23 cellular contexts compared by ENCODE assay signal in genomic region chr7:16583834-16584233, GRCh38. TPM values are rescaled to one million over a fixed set of nuclear protein-coding genes. Genes with fewer than 3 reads are reported as not detected.
DNase-seq lines count a peak whose midpoint lies in the region; ATAC-seq and TF ChIP-seq lines count a peak whose summit lies in the region.
"Had no signal": no experiment of that assay in that cellular context is flagged by ENCODE, and none has a peak within 500 bp of the region (broad histone marks: within the 10 kb centered on the region; RNA-seq: fewer than 3 reads in every experiment).

No MANE protein-coding gene starts in this region.

- no peak overlapping the region for H3K9ac ChIP-seq in smooth muscle cell (ENCODE audit: low read depth)

- H3K9me3 Mint-ChIP-seq in natural killer cell treated with Interleukin-12 subunit alpha and Interleukin-12 subunit beta and Interleukin-15 and Interleukin-18, amount 100 ng/mL, for 72 hours: no peaks in the 10 kb centered on the region
- no peaks in the 10 kb centered on the region for H3K9me3 Mint-ChIP-seq in natural killer cell
- no peaks in the 10 kb centered on the region for H3K9me3 Mint-ChIP-seq in stimulated activated effector memory CD8-positive, alpha-beta T cell treated with anti-CD3 and anti-CD28 coated beads, Interleukin-12 subunit alpha, Interleukin-12 subunit beta, amount 100 ng/mL, for 72 hours
- H3K9me3 Mint-ChIP-seq: CD8-positive, alpha-beta memory T cell had no signal

- no peaks in the 10 kb centered on the region for H3K4me1 ChIP-seq in upper lobe of left lung
- H3K4me1 ChIP-seq in smooth muscle cell (ENCODE audit: low read depth): no peaks in the 10 kb centered on the region
- H3K4me1 ChIP-seq: BE2C had no signal

- H3K79me2 ChIP-seq in smooth muscle cell (ENCODE audit: low read depth): no peaks in the 10 kb centered on the region

- TF ChIP-seq EP300 in upper lobe of left lung (IDR thresholded peaks at IDR 0.05): no peak

- H3K36me3 ChIP-seq in upper lobe of left lung (no peaks in the 10 kb centered on the region), smooth muscle cell (ENCODE audit: low read depth) (no peaks in the 10 kb centered on the region)
- H3K36me3 ChIP-seq: BE2C, HAP-1 had no signal

- peak; percentile 22 to 55 for ATAC-seq in natural killer cell treated with Interleukin-12 subunit alpha and Interleukin-12 subunit beta and Interleukin-15 and Interleukin-18, amount 100 ng/mL, for 72 hours
- no peak for ATAC-seq in natural killer cell
- peak; percentile 30 for ATAC-seq in stimulated activated effector memory CD8-positive, alpha-beta T cell treated with anti-CD3 and anti-CD28 coated beads, Interleukin-12 subunit alpha, Interleukin-12 subunit beta, amount 100 ng/mL, for 72 hours
- peak; percentile 20 to 31 for ATAC-seq in upper lobe of left lung (ENCODE audit: low FRiP score in 2 of 2)
- ATAC-seq in HG03175 (IDR thresholded peaks at IDR 0.05; ENCODE audit: unreplicated experiment): no peak
- ATAC-seq: GM12878 had no signal

- no peak overlapping the region for H3K4me2 ChIP-seq in smooth muscle cell

- no peaks in the 10 kb centered on the region for H3F3A ChIP-seq in smooth muscle cell (ENCODE audit: low read depth)

- no peak overlapping the region for H3K4me3 Mint-ChIP-seq in natural killer cell treated with Interleukin-12 subunit alpha and Interleukin-12 subunit beta and Interleukin-15 and Interleukin-18, amount 100 ng/mL, for 72 hours
- H3K4me3 Mint-ChIP-seq in natural killer cell: no peak overlapping the region
- no peak overlapping the region for H3K4me3 Mint-ChIP-seq in stimulated activated effector memory CD8-positive, alpha-beta T cell treated with anti-CD3 and anti-CD28 coated beads, Interleukin-12 subunit alpha, Interleukin-12 subunit beta, amount 100 ng/mL, for 72 hours
- H3K4me3 Mint-ChIP-seq: CD4-positive, CD25-positive, alpha-beta regulatory T cell; CD8-positive, alpha-beta memory T cell had no signal

- H3K4me1 Mint-ChIP-seq in natural killer cell treated with Interleukin-12 subunit alpha and Interleukin-12 subunit beta and Interleukin-15 and Interleukin-18, amount 100 ng/mL, for 72 hours (ENCODE audit: low read depth in 2 of 2): no peaks in the 10 kb centered on the region
- no peaks in the 10 kb centered on the region for H3K4me1 Mint-ChIP-seq in natural killer cell
- H3K4me1 Mint-ChIP-seq in stimulated activated effector memory CD8-positive, alpha-beta T cell treated with anti-CD3 and anti-CD28 coated beads, Interleukin-12 subunit alpha, Interleukin-12 subunit beta, amount 100 ng/mL, for 72 hours: no peaks in the 10 kb centered on the region
- H3K4me1 Mint-ChIP-seq: CD4-positive, CD25-positive, alpha-beta regulatory T cell; CD8-positive, alpha-beta memory T cell had no signal

- DNase-seq in natural killer cell treated with Interleukin-12 subunit alpha and Interleukin-12 subunit beta and Interleukin-15 and Interleukin-18, amount 100 ng/mL, for 72 hours (ENCODE audit: low spot score): no peak
- DNase-seq in natural killer cell (no peak), upper lobe of left lung (peak in 1 of 2 donors; percentile 50), smooth muscle cell (lab: John Stamatoyannopoulos, UW; ENCODE audit: unreplicated experiment) (no peak), NCI-H2107 (lab: John Stamatoyannopoulos, UW) (no peak)
- DNase-seq in stimulated activated effector memory CD8-positive, alpha-beta T cell treated with anti-CD3 and anti-CD28 coated beads, Interleukin-12 subunit alpha, Interleukin-12 subunit beta, amount 100 ng/mL, for 72 hours (ENCODE audit: low spot score in 2 of 2): no peak
- DNase-seq: ACHN; BE2C; C1 segment of cervical spinal cord; CD4-positive, CD25-positive, alpha-beta regulatory T cell; CD8-positive, alpha-beta memory T cell; COR-L47; DMS 273 treated with DMSO at 0.1 percent for 48 hours; DMS53; DND-41; EL had no signal

- intact Hi-C loops in natural killer cell (cut with micrococcal nuclease): no loop called here

- H3K27ac ChIP-seq in upper lobe of left lung (no peak overlapping the region), smooth muscle cell (ENCODE audit: low read depth) (no peak overlapping the region)

- H2AFZ ChIP-seq in smooth muscle cell (ENCODE audit: low read depth): no peak overlapping the region

- TF ChIP-seq CTCF in natural killer cell (IDR thresholded peaks at IDR 0.05): no peak
- TF ChIP-seq CTCF in upper lobe of left lung (IDR thresholded peaks at IDR 0.05): no peak
- no peak for TF ChIP-seq CTCF in smooth muscle cell (IDR thresholded peaks at IDR 0.05; ENCODE audit: borderline replicate concordance, insufficient read depth, poor library complexity, severe bottlenecking)

- H3K9me3 ChIP-seq in upper lobe of left lung (no peaks in the 10 kb centered on the region), smooth muscle cell (replicated peaks; ENCODE audit: low read depth) (no peaks in the 10 kb centered on the region)
- H3K9me3 ChIP-seq: BE2C, HAP-1 had no signal

- no peaks in the 10 kb centered on the region for H3K36me3 Mint-ChIP-seq in natural killer cell treated with Interleukin-12 subunit alpha and Interleukin-12 subunit beta and Interleukin-15 and Interleukin-18, amount 100 ng/mL, for 72 hours
- H3K36me3 Mint-ChIP-seq in natural killer cell: no peaks in the 10 kb centered on the region
- H3K36me3 Mint-ChIP-seq in stimulated activated effector memory CD8-positive, alpha-beta T cell treated with anti-CD3 and anti-CD28 coated beads, Interleukin-12 subunit alpha, Interleukin-12 subunit beta, amount 100 ng/mL, for 72 hours: no peaks in the 10 kb centered on the region
- H3K36me3 Mint-ChIP-seq: CD4-positive, CD25-positive, alpha-beta regulatory T cell; CD8-positive, alpha-beta memory T cell had no signal

- TF ChIP-seq POLR2A in upper lobe of left lung (IDR thresholded peaks at IDR 0.05): no peak

- H3K27me3 Mint-ChIP-seq in natural killer cell treated with Interleukin-12 subunit alpha and Interleukin-12 subunit beta and Interleukin-15 and Interleukin-18, amount 100 ng/mL, for 72 hours: peaks cover 0 to 13% of the 10 kb centered on the region in 2 donors
- H3K27me3 Mint-ChIP-seq in natural killer cell (ENCODE audit: low read depth in 2 of 2): peaks cover 0 to 4% of the 10 kb centered on the region in 2 donors

- H3K4me3 ChIP-seq in upper lobe of left lung (no peak overlapping the region), smooth muscle cell (no peak overlapping the region)
- H3K4me3 ChIP-seq: GM12878, HAP-1 had no signal

- no peak overlapping the region for H3K27ac Mint-ChIP-seq in natural killer cell treated with Interleukin-12 subunit alpha and Interleukin-12 subunit beta and Interleukin-15 and Interleukin-18, amount 100 ng/mL, for 72 hours
- no peak overlapping the region for H3K27ac Mint-ChIP-seq in natural killer cell
- no peak overlapping the region for H3K27ac Mint-ChIP-seq in stimulated activated effector memory CD8-positive, alpha-beta T cell treated with anti-CD3 and anti-CD28 coated beads, Interleukin-12 subunit alpha, Interleukin-12 subunit beta, amount 100 ng/mL, for 72 hours
- H3K27ac Mint-ChIP-seq: CD4-positive, CD25-positive, alpha-beta regulatory T cell had no signal

- WGBS in upper lobe of left lung, 2 donors: 98 to 100% methylated on average over 4 to 7 of the region's 7 CpGs
- 95% methylated on average over 6 of the region's 7 CpGs for WGBS in smooth muscle cell (ENCODE audit: low lambda C conversion rate)

- no peaks in the 10 kb centered on the region for H4K20me1 ChIP-seq in smooth muscle cell (ENCODE audit: low read depth)

- no peaks in the 10 kb centered on the region for H3K27me3 ChIP-seq in upper lobe of left lung
- no peaks in the 10 kb centered on the region for H3K27me3 ChIP-seq in smooth muscle cell (ENCODE audit: low read depth)
- H3K27me3 ChIP-seq: BE2C had no signal

RNA-seq across cellular contexts. Expression of gene LRRC72, which starts 57.2 kb away (rescaled TPM):
- not detected for total RNA-seq in natural killer cell treated with Interleukin-12 subunit alpha and Interleukin-12 subunit beta and Interleukin-15 and Interleukin-18, amount 100 ng/mL, for 72 hours
- total RNA-seq in natural killer cell (not detected), upper lobe of left lung (not detected), smooth muscle cell (not detected in 2 replicates)
- not detected in 2 replicates for polyA plus RNA-seq in smooth muscle cell
- total RNA-seq: A172; CD4-positive, CD25-positive, alpha-beta regulatory T cell; CD8-positive, alpha-beta memory T cell; G401; GM12878; H1; HT-29 had no signal
- polyA plus RNA-seq: CD4-positive, CD25-positive, alpha-beta regulatory T cell; CD8-positive, alpha-beta memory T cell; GM12878; H1 had no signal

Comparison
In these comparisons a context has a peak if more than half of its experiments do, and no peak if none do; other contexts are left out.
1. ATAC-seq: peak in natural killer cell treated with Interleukin-12 subunit alpha and Interleukin-12 subunit beta and Interleukin-15 and Interleukin-18, amount 100 ng/mL, for 72 hours (2 of 2), stimulated activated effector memory CD8-positive, alpha-beta T cell treated with anti-CD3 and anti-CD28 coated beads, Interleukin-12 subunit alpha, Interleukin-12 subunit beta, amount 100 ng/mL, for 72 hours (single experiment) and upper lobe of left lung (2 of 2); none in natural killer cell (0 of 3) and HG03175 (single experiment).